In the genomic region with DNA sequence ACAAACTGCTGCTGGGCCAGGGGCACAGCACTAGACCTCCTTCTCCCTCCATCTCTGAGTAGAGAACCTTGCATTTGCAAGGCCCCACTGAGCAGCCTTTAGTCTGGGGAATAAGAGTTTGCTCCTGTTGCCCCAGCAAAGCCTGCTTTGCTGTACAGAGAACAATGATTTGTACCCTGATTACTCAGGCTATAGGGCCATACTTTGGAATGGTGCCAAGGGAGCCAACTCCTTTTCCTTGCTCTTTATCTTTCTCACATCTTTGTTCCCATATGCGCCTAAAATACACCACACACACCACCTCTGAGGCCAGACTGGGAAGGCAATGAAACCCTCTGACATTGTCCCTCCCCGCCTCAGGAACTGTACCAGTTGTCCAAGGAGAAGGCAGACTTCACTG, we compare ENCODE assay signal across 1 cellular context.
TF ChIP-seq lines count a peak whose summit lies in the region.

No MANE protein-coding gene starts in this region.

TF ChIP-seq in SK-N-SH treated with all-trans-retinoic acid at 6 μM for 48 hours, 23 proteins besides CTCF, POLR2A, EP300 and RAD21 (continued from another document):
- TF ChIP-seq POU6F1 (CRISPR knock-in tag; IDR thresholded peaks at IDR 0.05; ENCODE audit: borderline replicate concordance, low read depth) (no peak), ZFP3 (CRISPR knock-in tag; IDR thresholded peaks at IDR 0.05) (no peak)
